ENCODE assay signal across 8 cellular contexts in genomic region chr7:123682690-123683089, GRCh38. TPM values are rescaled to one million over a fixed set of nuclear protein-coding genes. Genes with fewer than 3 reads are reported as not detected.
DNase-seq lines count a peak whose midpoint lies in the region; ATAC-seq, FAIRE-seq and TF ChIP-seq lines count a peak whose summit lies in the region.

No MANE protein-coding gene starts in this region.

- TF ChIP-seq CTCF in WERI-Rb-1 (IDR thresholded peaks at IDR 0.05; ENCODE audit: low read depth, low read length) = peak; percentile 40

- H3K4me3 ChIP-seq in WERI-Rb-1 (ENCODE audit: low read depth, low read length) (no peak overlapping the region), small intestine (ENCODE audit: low read depth in 1 of 2, low read length in 2 of 2) (no peak overlapping the region)

- intact Hi-C loops in left cardiac atrium (cut with DNase I) = loop anchor here (2.0 to 10.0 kb wide), 4 partner anchors 45 to 188 kb away; no protein-coding TSS in a partner anchor

- 80 to 85% (median 85%) methylated on average over 1 of the region's 1 CpG for WGBS in small intestine, 3 donors

- DNase-seq in G401 (ENCODE audit: low spot score) (peak; percentile 63), MV-4-11 (lab: John Stamatoyannopoulos, UW) (peak; percentile 43), WERI-Rb-1 (no peak), left cardiac atrium (no peak), small intestine (peak; percentile 70), UCSD-AML1 (lab: John Stamatoyannopoulos, UW; ENCODE audit: unreplicated experiment) (no peak)

- peak; percentile 79 for ATAC-seq in GM21529 (IDR thresholded peaks at IDR 0.05; ENCODE audit: unreplicated experiment)
- peak; percentile 53 to 66 for ATAC-seq in left cardiac atrium
- no peak for ATAC-seq in HG03457 (IDR thresholded peaks at IDR 0.05; ENCODE audit: unreplicated experiment)

- peaks cover 7% of the 10 kb centered on the region for H3K36me3 ChIP-seq in WERI-Rb-1
- peaks cover 0 to 8% of the 10 kb centered on the region in 2 donors for H3K36me3 ChIP-seq in small intestine (ENCODE audit: control insufficient read depth in 2 of 2, insufficient read depth in 2 of 2, low read length in 2 of 2)

- H3K27ac ChIP-seq in WERI-Rb-1 (no peak overlapping the region), small intestine (ENCODE audit: low read depth in 1 of 2, low read length in 1 of 2) (no peak overlapping the region)

- in situ Hi-C loops in G401 (cut with HindIII; ENCODE audit: low sequenced_read_pairs) = no loop called here

- H3K9me3 ChIP-seq in WERI-Rb-1 (ENCODE audit: severe bottlenecking) (no peaks in the 10 kb centered on the region), small intestine (ENCODE audit: control insufficient read depth, low read depth) (no peaks in the 10 kb centered on the region)

- no peaks in the 10 kb centered on the region for H3K27me3 ChIP-seq in WERI-Rb-1 (ENCODE audit: insufficient read depth, low read depth, severe bottlenecking)
- no peaks in the 10 kb centered on the region for H3K27me3 ChIP-seq in small intestine (ENCODE audit: control insufficient read depth in 2 of 2, insufficient read depth in 2 of 2, low read length in 2 of 2)

- H3K4me1 ChIP-seq in small intestine (ENCODE audit: control insufficient read depth in 2 of 2, insufficient read depth in 1 of 2, low read depth in 1 of 2, low read length in 1 of 2) = no peaks in the 10 kb centered on the region

- FAIRE-seq in small intestine (lab: Jason Lieb, UNC) = peak; percentile 95

RNA-seq across cellular contexts. Expression of gene LMOD2, which starts 27.0 kb away (rescaled TPM):
- total RNA-seq in G401 (2014; rRNA removed; shearing (Covaris generic)) = not detected in 2 replicates
- total RNA-seq in left cardiac atrium = 100 to 1,000 TPM; 220 to 376 TPM
- 1 to 10 TPM in 1 of 3 donors, under 1 TPM in 2; 0.04 to 1.6 (median 0.45) TPM for polyA plus RNA-seq in small intestine

Comparison
In these comparisons a context has a peak if more than half of its experiments do, and no peak if none do; other contexts are left out.
1. DNase-seq: peak in G401 (single experiment), MV-4-11 (single experiment) and small intestine (single experiment); none in WERI-Rb-1 (single experiment), left cardiac atrium (single experiment) and UCSD-AML1 (single experiment).
2. RNA of gene LMOD2, which starts 27.0 kb away (total RNA-seq): 220 to 376 TPM in left cardiac atrium; not detected in G401; every median in the first group is over 100 times any median in the second.